In genomic region chr1:211259596-211260126, GRCh38 we compare ENCODE assay signal across 1 cellular context.
A peak's percentile ranks its signal among the peaks of the same experiment; 100 is the strongest.
TF ChIP-seq lines count a peak whose summit lies in the region.

No MANE protein-coding gene starts in this region.

TF ChIP-seq in K562, 482 proteins besides CTCF, POLR2A, EP300 and RAD21 (continued from another document):
- peak; percentile 5 for TF ChIP-seq GTF3C2 (IDR thresholded peaks at IDR 0.05; ENCODE audit: borderline replicate concordance, extremely low read depth, insufficient read length)
- peak; percentile 89; the same call in 1 of the 2 replicates for TF ChIP-seq ZBTB7A (IDR thresholded peaks at IDR 0.05; ENCODE audit: borderline replicate concordance, control insufficient read depth, low read depth, low read length)
- peak; percentile 0; the same call in 1 of the 2 replicates for TF ChIP-seq MTA3 (IDR thresholded peaks at IDR 0.05; ENCODE audit: borderline replicate concordance)
- no peak for TF ChIP-seq ZNF324 (CRISPR knock-in tag; IDR thresholded peaks at IDR 0.05)
- no peak for TF ChIP-seq ZZZ3 (IDR thresholded peaks at IDR 0.05)
- TF ChIP-seq CHD7 (IDR thresholded peaks at IDR 0.05; ENCODE audit: low read depth, low read length) = no peak
- 0 out of 2 replicates have a peak, but pooled peaks have one; percentile 1 for TF ChIP-seq ZNF644 (tag; IDR thresholded peaks at IDR 0.05; ENCODE audit: low read depth)
- TF ChIP-seq AFF1 (IDR thresholded peaks at IDR 0.05; ENCODE audit: low read depth in 1 of 2, partially characterized antibody in 2 of 2) = peak in 1 of 2 experiments; percentile 18
- TF ChIP-seq CREBBP (IDR thresholded peaks at IDR 0.05; ENCODE audit: low read depth, low read length) = no peak
- TF ChIP-seq NFATC3 (IDR thresholded peaks at IDR 0.05) = no peak
TF ChIP-seq in K562: peak in this region for 23.
